ENCODE assay signal across 14 cellular contexts in the genomic region with DNA sequence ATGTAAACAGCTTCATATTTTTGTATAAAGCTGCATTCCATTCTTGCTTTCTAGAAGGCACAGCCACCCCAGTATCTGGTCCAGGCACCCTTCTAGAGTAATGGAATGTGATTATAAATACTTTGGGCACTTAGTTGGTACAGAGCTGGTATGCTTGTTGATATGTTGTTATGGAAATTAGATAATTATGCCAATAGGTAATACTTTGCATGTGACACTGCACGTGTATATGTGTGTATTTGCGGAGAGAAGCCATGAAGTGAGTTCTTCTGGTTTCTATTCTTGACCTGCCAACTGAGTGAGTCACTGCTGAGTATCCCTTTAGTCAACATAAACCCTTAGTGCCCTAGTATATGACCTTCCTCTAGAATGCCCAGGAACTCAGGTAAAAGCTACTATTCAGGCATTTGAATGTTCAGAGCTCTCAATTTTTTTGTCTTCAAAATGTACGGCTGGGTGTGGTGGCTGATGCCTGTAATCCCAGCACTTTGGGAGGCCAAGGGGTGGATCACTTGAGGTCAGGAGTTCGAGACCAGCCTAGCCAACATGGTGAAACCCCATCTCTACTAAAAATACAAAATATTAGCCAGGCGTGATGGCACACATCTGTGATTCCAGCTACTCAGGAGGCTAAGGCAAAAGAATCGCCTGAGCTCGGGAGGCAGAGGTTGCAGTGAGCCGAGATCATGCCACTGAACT. TPM values are rescaled to one million over a fixed set of nuclear protein-coding genes. Genes with fewer than 3 reads are reported as not detected.
DNase-seq lines count a peak whose midpoint lies in the region; ATAC-seq and TF ChIP-seq lines count a peak whose summit lies in the region.
"Had no signal": no experiment of that assay in that cellular context is flagged by ENCODE, and none has a peak within 500 bp of the region (broad histone marks: within the 10 kb centered on the region; RNA-seq: fewer than 3 reads in every experiment).

No MANE protein-coding gene starts in this region.

- H3K27ac Mint-ChIP-seq in endodermal cell = no peak overlapping the region
- H3K27ac Mint-ChIP-seq in nephron progenitor cell = no peak overlapping the region
- no peak overlapping the region for H3K27ac Mint-ChIP-seq in activated naive CD4-positive, alpha-beta T cell treated with anti-CD3 and anti-CD28 coated beads, Interleukin-2, amount 50 U/mL, for 72 hours
- H3K27ac Mint-ChIP-seq: stimulated activated naive CD8-positive, alpha-beta T cell treated with anti-CD3 and anti-CD28 coated beads, Interleukin-15, amount 100 ng/mL, for 72 hours had no signal

- WGBS in endodermal cell (ENCODE audit: insufficient coverage in 1 of 2, insufficient read length in 1 of 2), 2 experiments = 93 to 96% methylated on average over 6 to 8 of the region's 8 CpGs

- H3K36me3 Mint-ChIP-seq in endodermal cell (ENCODE audit: low read depth) (no peaks in the 10 kb centered on the region), nephron progenitor cell (ENCODE audit: low read depth) (no peaks in the 10 kb centered on the region)
- H3K36me3 Mint-ChIP-seq in activated naive CD4-positive, alpha-beta T cell treated with anti-CD3 and anti-CD28 coated beads, Interleukin-2, amount 50 U/mL, for 72 hours = no peaks in the 10 kb centered on the region
- H3K36me3 Mint-ChIP-seq: CD4-positive, CD25-positive, alpha-beta regulatory T cell; naive thymus-derived CD4-positive, alpha-beta T cell had no signal

- H3K27me3 Mint-ChIP-seq in endodermal cell (ENCODE audit: insufficient read depth) (no peaks in the 10 kb centered on the region), nephron progenitor cell (ENCODE audit: low read depth, poor library complexity) (peaks cover 14% of the 10 kb centered on the region)
- H3K27me3 Mint-ChIP-seq: naive thymus-derived CD4-positive, alpha-beta T cell; stimulated activated naive CD8-positive, alpha-beta T cell treated with anti-CD3 and anti-CD28 coated beads, Interleukin-15, amount 100 ng/mL, for 72 hours had no signal

- H3K9me3 Mint-ChIP-seq in endodermal cell (no peaks in the 10 kb centered on the region), nephron progenitor cell (no peaks in the 10 kb centered on the region)
- H3K9me3 Mint-ChIP-seq in activated naive CD4-positive, alpha-beta T cell treated with anti-CD3 and anti-CD28 coated beads, Interleukin-2, amount 50 U/mL, for 72 hours = no peaks in the 10 kb centered on the region
- H3K9me3 Mint-ChIP-seq: CD4-positive, CD25-positive, alpha-beta regulatory T cell; naive thymus-derived CD4-positive, alpha-beta T cell; stimulated activated naive CD8-positive, alpha-beta T cell treated with anti-CD3 and anti-CD28 coated beads, Interleukin-15, amount 100 ng/mL, for 72 hours had no signal

- H3K9ac ChIP-seq in endodermal cell (ENCODE audit: extremely low read depth, low read length, poor library complexity, severe bottlenecking) = no peak overlapping the region

- H3K4me1 Mint-ChIP-seq in endodermal cell (peaks cover 10% of the 10 kb centered on the region), nephron progenitor cell (peaks cover 18% of the 10 kb centered on the region)

- H3K27me3 ChIP-seq in endodermal cell (ENCODE audit: control insufficient read depth, insufficient read depth, low read length, poor library complexity, severe bottlenecking) (no peaks in the 10 kb centered on the region), lower lobe of right lung (ENCODE audit: low read depth) (no peaks in the 10 kb centered on the region)
- H3K27me3 ChIP-seq: body of pancreas had no signal

- H3K4me1 ChIP-seq in endodermal cell (ENCODE audit: control insufficient read depth, insufficient read depth, low read length) (peaks cover under 1% of the 10 kb centered on the region), lower lobe of right lung (peaks cover 15% of the 10 kb centered on the region)

- H3K9me3 ChIP-seq in endodermal cell (ENCODE audit: control insufficient read depth, low read length) (no peaks in the 10 kb centered on the region), lower lobe of right lung (no peaks in the 10 kb centered on the region)
- H3K9me3 ChIP-seq: body of pancreas had no signal

- H3K36me3 ChIP-seq in endodermal cell (ENCODE audit: control insufficient read depth, insufficient read depth, low read length) (no peaks in the 10 kb centered on the region), lower lobe of right lung (no peaks in the 10 kb centered on the region)

- DNase-seq in AG09309 (ENCODE audit: low read depth) (peak; percentile 55), MV-4-11 (lab: John Stamatoyannopoulos, UW) (peak; percentile 10), endodermal cell (peak; percentile 23), lower lobe of right lung (no peak), 8988T (no peak), NCI-H1092 treated with DMSO at 0.1 percent for 48 hours (lab: John Stamatoyannopoulos, UW) (no peak), nephron progenitor cell (no peak)
- DNase-seq in activated naive CD4-positive, alpha-beta T cell treated with anti-CD3 and anti-CD28 coated beads, Interleukin-2, amount 50 U/mL, for 72 hours (ENCODE audit: low spot score in 2 of 2) = no peak
- DNase-seq: CD4-positive, CD25-positive, alpha-beta regulatory T cell; naive thymus-derived CD4-positive, alpha-beta T cell; stimulated activated naive CD8-positive, alpha-beta T cell treated with anti-CD3 and anti-CD28 coated beads, Interleukin-15, amount 100 ng/mL, for 72 hours; T-helper 1 cell had no signal

- peak; percentile 89 for ATAC-seq in lower lobe of right lung
- no peak for ATAC-seq in activated naive CD4-positive, alpha-beta T cell treated with anti-CD3 and anti-CD28 coated beads, Interleukin-2, amount 50 U/mL, for 72 hours
- ATAC-seq: body of pancreas; GM12878; naive thymus-derived CD4-positive, alpha-beta T cell; stimulated activated naive CD8-positive, alpha-beta T cell treated with anti-CD3 and anti-CD28 coated beads, Interleukin-15, amount 100 ng/mL, for 72 hours had no signal

- no peak overlapping the region for H3K4me3 ChIP-seq in AG09309 (ENCODE audit: control insufficient read depth, low read depth, low read length)
- H3K4me3 ChIP-seq in endodermal cell (ENCODE audit: low read length) = no peak overlapping the region
- H3K4me3 ChIP-seq in lower lobe of right lung = no peak overlapping the region
- H3K4me3 ChIP-seq: body of pancreas, GM12878 had no signal

- intact Hi-C loops in lower lobe of right lung (cut with DNase I) = no loop called here

- H3K4me3 Mint-ChIP-seq in endodermal cell = no peak overlapping the region
- no peak overlapping the region for H3K4me3 Mint-ChIP-seq in nephron progenitor cell
- H3K4me3 Mint-ChIP-seq: CD4-positive, CD25-positive, alpha-beta regulatory T cell; naive thymus-derived CD4-positive, alpha-beta T cell; stimulated activated naive CD8-positive, alpha-beta T cell treated with anti-CD3 and anti-CD28 coated beads, Interleukin-15, amount 100 ng/mL, for 72 hours had no signal

- H3K27ac ChIP-seq in endodermal cell (ENCODE audit: low read depth, low read length) (no peak overlapping the region), lower lobe of right lung (peak overlapping the region; percentile 27)
- H3K27ac ChIP-seq: body of pancreas had no signal

- no peak for TF ChIP-seq CTCF in AG09309 (IDR thresholded peaks at IDR 0.05; ENCODE audit: control insufficient read depth, insufficient read depth, low read depth, low read length, missing control alignments)
- TF ChIP-seq CTCF in endodermal cell (conservative IDR thresholded peaks at IDR 0.05) = no peak
- no peak for TF ChIP-seq CTCF in lower lobe of right lung (IDR thresholded peaks at IDR 0.05)
- TF ChIP-seq CTCF in nephron progenitor cell (IDR thresholded peaks at IDR 0.05) = no peak

RNA-seq across cellular contexts. Expression of gene TCP11L2, which starts 6.2 kb away (rescaled TPM):
- 10 to 100 TPM in 1 of 2 donors, 1 to 10 TPM in 1; 7.8 to 15.3 TPM for total RNA-seq in endodermal cell
- polyA plus RNA-seq in endodermal cell (2013, experiment 1 of 2) = 4.9 TPM
- 6.2 TPM for polyA plus RNA-seq in endodermal cell (2013, experiment 2 of 2)
- 56.1 TPM for total RNA-seq in lower lobe of right lung
- 10 to 100 TPM; 19.2 to 19.6 TPM for total RNA-seq in activated naive CD4-positive, alpha-beta T cell treated with anti-CD3 and anti-CD28 coated beads, Interleukin-2, amount 50 U/mL, for 72 hours

RNA-seq across cellular contexts. Expression of gene CKAP4, which starts 48.5 kb away (rescaled TPM):
- total RNA-seq in endodermal cell (10 to 100 TPM; 88.9 to 93.3 TPM), lower lobe of right lung (32.2 TPM)
- 133 TPM for polyA plus RNA-seq in endodermal cell (2013, experiment 1 of 2)
- polyA plus RNA-seq in endodermal cell (2013, experiment 2 of 2) = 130 TPM
- total RNA-seq in activated naive CD4-positive, alpha-beta T cell treated with anti-CD3 and anti-CD28 coated beads, Interleukin-2, amount 50 U/mL, for 72 hours = 10 to 100 TPM in 1 of 2 donors, 1 to 10 TPM in 1; 5.1 to 17.4 TPM

Comparison
In these comparisons a context has a peak if more than half of its experiments do, and no peak if none do; other contexts are left out.
1. DNase-seq: peak in AG09309 (single experiment), MV-4-11 (single experiment) and endodermal cell (single experiment); none in lower lobe of right lung (single experiment), 8988T (single experiment), NCI-H1092 treated with DMSO at 0.1 percent for 48 hours (single experiment), nephron progenitor cell (single experiment) and activated naive CD4-positive, alpha-beta T cell treated with anti-CD3 and anti-CD28 coated beads, Interleukin-2, amount 50 U/mL, for 72 hours (0 of 2).
2. ATAC-seq: peak in lower lobe of right lung (2 of 2); none in activated naive CD4-positive, alpha-beta T cell treated with anti-CD3 and anti-CD28 coated beads, Interleukin-2, amount 50 U/mL, for 72 hours (0 of 2).